ENCODE assay signal across 14 cellular contexts in genomic region chr10:11831520-11831951, GRCh38. TPM values are rescaled to one million over a fixed set of nuclear protein-coding genes. Genes with fewer than 3 reads are reported as not detected.
DNase-seq lines count a peak whose midpoint lies in the region; ATAC-seq and TF ChIP-seq lines count a peak whose summit lies in the region.
"Had no signal": no experiment of that assay in that cellular context is flagged by ENCODE, and none has a peak within 500 bp of the region (broad histone marks: within the 10 kb centered on the region; RNA-seq: fewer than 3 reads in every experiment).

No MANE protein-coding gene starts in this region.

- H3K36me3 ChIP-seq in right lobe of liver (no peaks in the 10 kb centered on the region), upper lobe of left lung (no peaks in the 10 kb centered on the region), left ventricle myocardium inferior (no peaks in the 10 kb centered on the region)

- TF ChIP-seq POLR2A in right lobe of liver (IDR thresholded peaks at IDR 0.05): no peak
- no peak for TF ChIP-seq POLR2A in upper lobe of left lung (IDR thresholded peaks at IDR 0.05)

- intact Hi-C loops in right lobe of liver (cut with DNase I): no loop called here
- intact Hi-C loops in left ventricle myocardium inferior (cut with micrococcal nuclease): no loop called here

- no peaks in the 10 kb centered on the region for H3K36me3 Mint-ChIP-seq in endothelial cell (ENCODE audit: low read depth, unreplicated experiment)
- H3K36me3 Mint-ChIP-seq: stimulated activated memory B cell treated with anti-CD40 and anti-IgM and Interleukin-4, amounts not matched to agents 10 μg/mL and 1 μg/mL and 100 μg/mL, for 72 hours had no signal

- peaks cover 2% of the 10 kb centered on the region for H3K27me3 Mint-ChIP-seq in endothelial cell (ENCODE audit: unreplicated experiment)

- peak; percentile 14 for DNase-seq in SIG-M5 treated with dmso at 0.1 percent for 504 hours (lab: John Stamatoyannopoulos, UW; ENCODE audit: unreplicated experiment)
- DNase-seq in SIG-M5 (lab: John Stamatoyannopoulos, UW): no peak
- peak; percentile 60 for DNase-seq in dedifferentiated amniotic fluid mesenchymal stem cell (ENCODE audit: extremely low spot score)
- peak in 1 of 3 donors; percentile 68 for DNase-seq in right lobe of liver
- no peak for DNase-seq in upper lobe of left lung
- no peak for DNase-seq in endothelial cell (ENCODE audit: low spot score)
- no peak for DNase-seq in A172 (ENCODE audit: low spot score)
- DNase-seq in left ventricle myocardium inferior: no peak
- DNase-seq: activated naive CD4-positive, alpha-beta T cell treated with anti-CD3 and anti-CD28 coated beads, Interleukin-2, amount 50 U/mL, for 16 hours; head of caudate nucleus; left ventricle myocardium superior; NCI-H1048; T-helper 1 cell had no signal

- peaks cover 5% of the 10 kb centered on the region for H3K4me1 Mint-ChIP-seq in endothelial cell (ENCODE audit: unreplicated experiment)

- H3K9me3 ChIP-seq in right lobe of liver (no peaks in the 10 kb centered on the region), upper lobe of left lung (no peaks in the 10 kb centered on the region), left ventricle myocardium inferior (replicated peaks) (no peaks in the 10 kb centered on the region)

- ATAC-seq in right lobe of liver: peak; percentile 67 to 79 (median 71)
- no peak for ATAC-seq in upper lobe of left lung (ENCODE audit: low FRiP score in 2 of 2)
- ATAC-seq: left ventricle myocardium superior; stimulated activated memory B cell treated with anti-CD40 and anti-IgM and Interleukin-4, amounts not matched to agents 10 μg/mL and 1 μg/mL and 100 μg/mL, for 72 hours had no signal

- H3K4me3 ChIP-seq in right lobe of liver (peak overlapping the region in 2 of 3 donors; percentile 15 to 19), upper lobe of left lung (no peak overlapping the region), left ventricle myocardium inferior (no peak overlapping the region)

- no peak overlapping the region for H3K27ac Mint-ChIP-seq in endothelial cell (ENCODE audit: unreplicated experiment)
- H3K27ac Mint-ChIP-seq: stimulated activated memory B cell treated with anti-CD40 and anti-IgM and Interleukin-4, amounts not matched to agents 10 μg/mL and 1 μg/mL and 100 μg/mL, for 72 hours had no signal

- H3K27ac ChIP-seq in right lobe of liver (peak overlapping the region; percentile 69 to 96 (median 95)), upper lobe of left lung (peak overlapping the region; percentile 46 to 59 (median 56)), left ventricle myocardium inferior (replicated peaks) (no peak overlapping the region)

- H3K4me3 Mint-ChIP-seq in endothelial cell (ENCODE audit: unreplicated experiment): no peak overlapping the region
- H3K4me3 Mint-ChIP-seq: stimulated activated memory B cell treated with anti-CD40 and anti-IgM and Interleukin-4, amounts not matched to agents 10 μg/mL and 1 μg/mL and 100 μg/mL, for 72 hours had no signal

- H3K27me3 ChIP-seq in right lobe of liver: no peaks in the 10 kb centered on the region
- H3K27me3 ChIP-seq in upper lobe of left lung: no peaks in the 10 kb centered on the region
- H3K27me3 ChIP-seq in left ventricle myocardium inferior (ENCODE audit: low read depth): no peaks in the 10 kb centered on the region

- no peak for TF ChIP-seq CTCF in right lobe of liver (IDR thresholded peaks at IDR 0.05)
- no peak for TF ChIP-seq CTCF in upper lobe of left lung (IDR thresholded peaks at IDR 0.05)
- no peak for TF ChIP-seq CTCF in endothelial cell (IDR thresholded peaks at IDR 0.05; ENCODE audit: unreplicated experiment)
- TF ChIP-seq CTCF in left ventricle myocardium inferior (IDR thresholded peaks at IDR 0.05; ENCODE audit: borderline replicate concordance): no peak

- no peaks in the 10 kb centered on the region for H3K9me3 Mint-ChIP-seq in endothelial cell (ENCODE audit: unreplicated experiment)
- H3K9me3 Mint-ChIP-seq: stimulated activated memory B cell treated with anti-CD40 and anti-IgM and Interleukin-4, amounts not matched to agents 10 μg/mL and 1 μg/mL and 100 μg/mL, for 72 hours had no signal

- TF ChIP-seq EP300 in upper lobe of left lung (IDR thresholded peaks at IDR 0.05): no peak

- H3K4me1 ChIP-seq in right lobe of liver (peaks cover 0 to 60% (median 18%) of the 10 kb centered on the region in 4 donors), upper lobe of left lung (peaks cover 3 to 25% (median 9%) of the 10 kb centered on the region in 4 donors), left ventricle myocardium inferior (no peaks in the 10 kb centered on the region)

- WGBS in right lobe of liver (ENCODE audit: insufficient coverage, low coverage, low lambda C conversion rate, missing lambda C conversion rate): 21% methylated on average over 7 of the region's 7 CpGs
- WGBS in upper lobe of left lung, 2 donors: 57 to 73% methylated on average over 7 of the region's 7 CpGs

RNA-seq across cellular contexts. Expression of gene PROSER2, which starts 8.4 kb away (rescaled TPM):
- total RNA-seq in right lobe of liver (10 to 100 TPM; 24.5 to 65.9 (median 26.8) TPM), upper lobe of left lung (10 to 100 TPM; 19.8 to 64.5 (median 24.7) TPM), endothelial cell (ENCODE audit: unreplicated experiment) (5.7 TPM), left ventricle myocardium inferior (0.52 TPM)
- total RNA-seq in A172 (2014; rRNA removed; shearing (Covaris generic)): 18.5 and 23.8 TPM in 2 replicates

Comparison
In these comparisons a context has a peak if more than half of its experiments do, and no peak if none do; other contexts are left out.
1. DNase-seq: peak in SIG-M5 treated with dmso at 0.1 percent for 504 hours (single experiment) and dedifferentiated amniotic fluid mesenchymal stem cell (single experiment); none in SIG-M5 (single experiment), upper lobe of left lung (0 of 2), endothelial cell (single experiment), A172 (single experiment) and left ventricle myocardium inferior (single experiment).
2. ATAC-seq: peak in right lobe of liver (4 of 4); none in upper lobe of left lung (0 of 2).
3. H3K4me3 ChIP-seq: peak in right lobe of liver (2 of 3); none in upper lobe of left lung (0 of 4) and left ventricle myocardium inferior (single experiment).